In the genomic region with DNA sequence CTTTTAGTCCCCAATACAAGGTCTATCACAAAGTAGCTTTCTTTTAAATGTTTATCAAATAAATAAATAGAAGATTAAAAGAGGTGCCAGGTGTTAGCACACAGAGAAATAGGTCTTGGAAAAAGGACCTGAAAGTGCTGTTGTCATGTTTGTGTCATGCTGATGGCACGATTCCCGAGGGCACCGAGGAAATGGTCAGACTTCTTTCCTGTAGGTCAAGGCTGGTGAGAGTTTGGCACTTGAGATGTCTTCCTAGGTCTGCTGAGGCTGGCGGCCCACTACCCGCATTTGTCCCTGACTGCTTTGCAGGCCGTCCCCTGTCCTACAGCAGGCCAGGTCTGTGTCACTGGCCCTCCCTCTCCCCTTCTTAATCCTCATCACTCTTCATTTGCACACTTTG, we compare ENCODE assay signal across 18 cellular contexts.
"Had no signal": no experiment of that assay in that cellular context is flagged by ENCODE, and none has a peak within 500 bp of the region (broad histone marks: within the 10 kb centered on the region; RNA-seq: fewer than 3 reads in every experiment).

No MANE protein-coding gene starts in this region.

- H3K27ac ChIP-seq: neutrophil, sigmoid colon, VCaP had no signal

- H3K36me3 ChIP-seq: esophagus squamous epithelium, neutrophil, sigmoid colon had no signal

- H3K27me3 Mint-ChIP-seq: activated CD4-positive, alpha-beta memory T cell treated with anti-CD3 and anti-CD28 coated beads for 36 hours; naive thymus-derived CD4-positive, alpha-beta T cell; progenitor cell of endocrine pancreas; type B pancreatic cell had no signal

- H3K27me3 ChIP-seq: esophagus squamous epithelium, heart left ventricle, neutrophil, sigmoid colon had no signal

- ATAC-seq: activated naive CD4-positive, alpha-beta T cell treated with anti-CD3 and anti-CD28 coated beads, Interleukin-2, amount 50 U/mL, for 72 hours; activated T-cell treated with anti-CD3 and anti-CD28 coated beads, Interleukin-2, amount 50 U/mL, for 4 hours; naive thymus-derived CD4-positive, alpha-beta T cell had no signal

- FAIRE-seq: islet of Langerhans had no signal

- H3K9me3 Mint-ChIP-seq: activated CD4-positive, alpha-beta memory T cell treated with anti-CD3 and anti-CD28 coated beads for 36 hours; activated naive CD4-positive, alpha-beta T cell treated with anti-CD3 and anti-CD28 coated beads, Interleukin-2, amount 50 U/mL, for 72 hours; activated T-cell treated with anti-CD3 and anti-CD28 coated beads, Interleukin-2, amount 50 U/mL, for 4 hours; type B pancreatic cell had no signal

- H3K4me3 ChIP-seq: esophagus squamous epithelium, heart left ventricle, lung, sigmoid colon had no signal

- H3K9me3 ChIP-seq: esophagus squamous epithelium, heart left ventricle, neutrophil, sigmoid colon had no signal

- H3K27ac Mint-ChIP-seq: activated CD4-positive, alpha-beta memory T cell treated with anti-CD3 and anti-CD28 coated beads for 36 hours; activated naive CD4-positive, alpha-beta T cell treated with anti-CD3 and anti-CD28 coated beads, Interleukin-2, amount 50 U/mL, for 72 hours; progenitor cell of endocrine pancreas had no signal

- H3K4me3 Mint-ChIP-seq: activated CD4-positive, alpha-beta memory T cell treated with anti-CD3 and anti-CD28 coated beads for 36 hours; activated T-cell treated with anti-CD3 and anti-CD28 coated beads, Interleukin-2, amount 50 U/mL, for 4 hours; naive thymus-derived CD4-positive, alpha-beta T cell; type B pancreatic cell had no signal

- DNase-seq: activated CD4-positive, alpha-beta memory T cell treated with anti-CD3 and anti-CD28 coated beads for 36 hours; activated effector memory CD4-positive, alpha-beta T cell treated with anti-CD3 and anti-CD28 coated beads, Interleukin-2, amount 50 U/mL, for 16 hours; activated T-cell treated with anti-CD3 and anti-CD28 coated beads, Interleukin-2, amount 50 U/mL, for 4 hours; esophagus squamous epithelium; foreskin fibroblast; naive thymus-derived CD4-positive, alpha-beta T cell; sigmoid colon; stimulated activated CD4-positive, alpha-beta T cell treated with anti-CD3 and anti-CD28 coated beads, Interleukin-2, amount 100 ng/mL, for 24 hours; stimulated activated naive CD4-positive, alpha-beta T cell; T-helper 1 cell had no signal
